In the genomic region with DNA sequence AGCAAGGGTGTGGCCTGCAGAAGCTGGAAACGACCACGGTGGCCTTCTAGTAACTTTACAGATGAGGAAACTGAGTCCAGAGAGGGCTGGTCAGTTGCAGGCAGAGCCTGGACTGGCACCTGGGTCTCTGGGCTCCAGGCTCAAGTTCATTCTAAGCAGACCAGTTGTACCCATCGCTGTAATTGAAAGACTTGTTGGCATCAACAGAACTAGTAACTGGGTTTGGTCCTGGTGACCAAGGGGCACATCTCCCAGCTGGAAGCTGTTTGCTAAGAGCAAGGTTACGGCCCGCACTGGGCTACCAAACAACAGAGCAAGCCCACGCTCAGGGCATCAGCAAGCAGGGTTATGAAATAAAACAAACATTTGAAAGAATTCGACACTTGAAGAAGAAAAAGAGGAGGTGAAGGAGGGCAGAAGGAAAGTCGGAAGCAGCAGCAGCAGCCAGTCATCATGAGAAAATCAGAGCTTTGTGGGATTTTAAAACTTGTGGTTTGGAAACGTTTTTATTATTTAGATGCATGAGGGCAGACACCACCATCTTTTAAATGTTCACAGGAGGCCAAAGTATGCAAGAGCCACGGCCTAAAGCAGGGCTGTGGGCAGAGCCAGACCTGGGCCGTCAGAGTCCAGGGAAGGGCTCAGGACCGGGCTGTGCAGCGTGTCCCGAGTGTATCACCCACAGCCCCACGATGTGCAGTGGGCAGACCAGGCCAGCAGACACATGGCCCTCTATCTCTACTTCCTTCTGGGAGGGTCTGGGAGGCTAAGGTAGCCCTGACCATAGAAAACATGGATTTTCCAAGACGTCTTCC, we compare ENCODE assay signal across 12 cellular contexts.
A peak's percentile ranks its signal among the peaks of the same experiment; 100 is the strongest.
DNase-seq lines count a peak whose midpoint lies in the region; ATAC-seq, FAIRE-seq and TF ChIP-seq lines count a peak whose summit lies in the region.
"Had no signal": no experiment of that assay in that cellular context is flagged by ENCODE, and none has a peak within 500 bp of the region (broad histone marks: within the 10 kb centered on the region; RNA-seq: fewer than 3 reads in every experiment).

No MANE protein-coding gene starts in this region.

- no peaks in the 10 kb centered on the region for H3F3A ChIP-seq in GM23248 (ENCODE audit: insufficient read depth)

- no peak overlapping the region for H4K5ac ChIP-seq in H1 (ENCODE audit: insufficient read length, low read depth, low read length)

- H4K20me1 ChIP-seq in H1 (replicated peaks in 1 of 2; ENCODE audit: control insufficient read depth in 1 of 2, insufficient read depth in 2 of 2, low read length in 2 of 2), result peaks cover 0 to 9% of the 10 kb centered on the region in 2 experiments
- no peaks in the 10 kb centered on the region for H4K20me1 ChIP-seq in GM23248 (ENCODE audit: insufficient read depth)

- H2AFZ ChIP-seq in H1 (ENCODE audit: low read length), result no peak overlapping the region
- no peak overlapping the region for H2AFZ ChIP-seq in GM23248

- TF ChIP-seq CTCF in H1 (IDR thresholded peaks at IDR 0.05; ENCODE audit: control extremely low read depth in 1 of 3, insufficient read depth in 1 of 3, low read depth in 1 of 3, low read length in 3 of 3), result no peak

- H2BK12ac ChIP-seq in H1 (ENCODE audit: low read depth, low read length), result no peak overlapping the region

- H4K91ac ChIP-seq in H1 (replicated peaks; ENCODE audit: insufficient read length, low read length), result no peak overlapping the region

- peak overlapping the region; percentile 56 to 64 for H3K4me3 Mint-ChIP-seq in activated T-cell treated with anti-CD3 and anti-CD28 coated beads, Interleukin-2, amount 50 U/mL, for 72 hours
- no peak overlapping the region for H3K4me3 Mint-ChIP-seq in activated T-cell treated with anti-CD3 and anti-CD28 coated beads, Interleukin-2, amount 50 U/mL, for 4 hours
- H3K4me3 Mint-ChIP-seq in stimulated activated naive CD8-positive, alpha-beta T cell treated with anti-CD3 and anti-CD28 coated beads, Interleukin-15, amount 100 ng/mL, for 72 hours, result peak overlapping the region; percentile 60 to 72

- peaks cover 0 to 3% of the 10 kb centered on the region in 2 donors for H3K9me3 Mint-ChIP-seq in activated T-cell treated with anti-CD3 and anti-CD28 coated beads, Interleukin-2, amount 50 U/mL, for 72 hours
- H3K9me3 Mint-ChIP-seq in activated T-cell treated with anti-CD3 and anti-CD28 coated beads, Interleukin-2, amount 50 U/mL, for 4 hours, result no peaks in the 10 kb centered on the region
- H3K9me3 Mint-ChIP-seq in stimulated activated naive CD8-positive, alpha-beta T cell treated with anti-CD3 and anti-CD28 coated beads, Interleukin-15, amount 100 ng/mL, for 72 hours, result peaks cover 6 to 8% of the 10 kb centered on the region in 2 donors

- H3K56ac ChIP-seq in H1 (replicated peaks; ENCODE audit: insufficient read length, low read depth, low read length), result no peak overlapping the region

- H2BK5ac ChIP-seq in H1 (ENCODE audit: low read depth, low read length), result no peak overlapping the region

- no peak overlapping the region for H2BK20ac ChIP-seq in H1 (ENCODE audit: low read length)

- 86% methylated on average over 16 of the region's 16 CpGs; no CpG with 5 or more reads in 1 of the 2 experiments for WGBS in H1 (ENCODE audit: extremely low coverage in 1 of 2, insufficient coverage in 1 of 2, insufficient read length in 1 of 2, insufficient replicate concordance in 2 of 2, low coverage in 1 of 2, low lambda C conversion rate in 2 of 2, missing lambda C conversion rate in 1 of 2), 2 experiments
- WGBS in GM23248 (ENCODE audit: low coverage in 1 of 2, low lambda C conversion rate in 2 of 2, missing lambda C conversion rate in 2 of 2), 2 experiments, result 63 to 65% methylated on average over 16 of the region's 16 CpGs

- in situ Hi-C loops in GM23248 (cut with MboI), result no loop called here

- H3K14ac ChIP-seq in H1 (ENCODE audit: insufficient read length), result no peak overlapping the region

- POLR2A ChIA-PET in H1 (lab: Charles Lee; ENCODE audit: partially characterized antibody), result no interaction called here

- H2BK120ac ChIP-seq in H1 (replicated peaks; ENCODE audit: low read depth, low read length), result no peak overlapping the region

- H3K4me3 ChIP-seq in H1 (ENCODE audit: extremely low read depth in 1 of 4, insufficient read depth in 2 of 4, low read depth in 3 of 4, low read length in 4 of 4) (no peak overlapping the region), GM23248 (no peak overlapping the region)
- H3K4me3 ChIP-seq: tibial nerve had no signal

- H3K9me2 ChIP-seq in GM23248 (ENCODE audit: insufficient read depth), result no peaks in the 10 kb centered on the region

- CTCF ChIA-PET in H1 (lab: Charles Lee; ENCODE audit: partially characterized antibody), result interaction anchor here (0.6 to 1.9 kb wide), 3 partner anchors 14 to 225 kb away, joined by 3 to 6 read pairs (median 4); no protein-coding TSS in a partner anchor

- H2AK5ac ChIP-seq in H1 (ENCODE audit: low read depth, low read length), result no peak overlapping the region

- no peak overlapping the region for H3K18ac ChIP-seq in H1 (ENCODE audit: extremely low read depth, low read length)

- FAIRE-seq in H1 (lab: Jason Lieb, UNC), result no peak
- FAIRE-seq: G401.6 had no signal

- no peak for DNase-seq in activated T-cell treated with anti-CD3 and anti-CD28 coated beads, Interleukin-2, amount 50 U/mL, for 72 hours
- DNase-seq in activated T-cell treated with anti-CD3 and anti-CD28 coated beads, Interleukin-2, amount 50 U/mL, for 4 hours, result no peak
- DNase-seq in H1 (ENCODE audit: low read depth in 1 of 2, low spot score in 2 of 2) (no peak), GM23248 (no peak), iPS-NIHi11 (ENCODE audit: low spot score) (no peak), kidney tubule cell (ENCODE audit: low spot score) (no peak)
- no peak for DNase-seq in stimulated activated naive CD8-positive, alpha-beta T cell treated with anti-CD3 and anti-CD28 coated beads, Interleukin-15, amount 100 ng/mL, for 72 hours
- DNase-seq: activated gamma-delta T cell, NCI-H1048 had no signal

- TF ChIP-seq EP300 in H1 (IDR thresholded peaks at IDR 0.05; ENCODE audit: borderline replicate concordance in 1 of 2, low read depth in 2 of 2, low read length in 2 of 2), result no peak

- peaks cover 0 to 2% (median 0%) of the 10 kb centered on the region in 4 experiments; a peak in 1 of 7 replicates for H3K4me1 ChIP-seq in H1 (replicated peaks in 1 of 4; ENCODE audit: control insufficient read depth in 3 of 4, insufficient read depth in 4 of 4, low read length in 3 of 4)
- H3K4me1 ChIP-seq in GM23248 (ENCODE audit: insufficient read depth), result no peaks in the 10 kb centered on the region

- H3K9ac ChIP-seq in H1 (replicated peaks in 1 of 4; ENCODE audit: extremely low read depth in 1 of 4, low read depth in 3 of 4, low read length in 3 of 4) (no peak overlapping the region), GM23248 (no peak overlapping the region)

- TF ChIP-seq RAD21 in H1 (IDR thresholded peaks at IDR 0.05 in 1 of 2, conservative IDR thresholded peaks at IDR 0.05 in 1 of 2; ENCODE audit: low read depth in 2 of 2, low read length in 2 of 2), result no peak

- H3K27ac Mint-ChIP-seq in activated T-cell treated with anti-CD3 and anti-CD28 coated beads, Interleukin-2, amount 50 U/mL, for 72 hours, result peak overlapping the region; percentile 55
- H3K27ac Mint-ChIP-seq in stimulated activated naive CD8-positive, alpha-beta T cell treated with anti-CD3 and anti-CD28 coated beads, Interleukin-15, amount 100 ng/mL, for 72 hours, result peak overlapping the region; percentile 23 to 61

- H3K36me3 ChIP-seq in KOPT-K1 (ENCODE audit: insufficient read depth, low read length), result no peaks in the 10 kb centered on the region
- H3K36me3 ChIP-seq in H1 (ENCODE audit: control insufficient read depth in 2 of 4, insufficient read depth in 4 of 4, low read length in 3 of 4), result no peaks in the 10 kb centered on the region
- H3K36me3 ChIP-seq in GM23248 (ENCODE audit: low read depth), result no peaks in the 10 kb centered on the region
- H3K36me3 ChIP-seq: tibial nerve had no signal

- TF ChIP-seq POLR2A in H1 (IDR thresholded peaks at IDR 0.05; ENCODE audit: control extremely low read depth in 1 of 2, low read depth in 2 of 2, low read length in 2 of 2), result no peak

- H3K23ac ChIP-seq in H1 (ENCODE audit: insufficient read length), result no peak overlapping the region

- no peak overlapping the region for H3K4ac ChIP-seq in H1 (replicated peaks; ENCODE audit: insufficient read length, low read depth, low read length)

- H3K27me3 ChIP-seq in H1 (replicated peaks in 1 of 4; ENCODE audit: control insufficient read depth in 3 of 4, extremely low read depth in 1 of 4, insufficient read depth in 3 of 4, low read length in 3 of 4), result no peaks in the 10 kb centered on the region
- peaks cover 35% of the 10 kb centered on the region for H3K27me3 ChIP-seq in GM23248 (replicated peaks; ENCODE audit: insufficient read depth)
- H3K27me3 ChIP-seq: tibial nerve had no signal

- H3K9me3 ChIP-seq in KOPT-K1 (ENCODE audit: insufficient read depth, low read length, poor library complexity, severe bottlenecking), result no peaks in the 10 kb centered on the region
- H3K9me3 ChIP-seq in H1 (ENCODE audit: insufficient read depth in 2 of 2, low read depth in 1 of 2, low read length in 1 of 2), result no peaks in the 10 kb centered on the region; a peak in 1 of 4 replicates
- no peaks in the 10 kb centered on the region for H3K9me3 ChIP-seq in GM23248 (ENCODE audit: low read depth)
- H3K9me3 ChIP-seq: tibial nerve had no signal

- no peaks in the 10 kb centered on the region for H3K79me1 ChIP-seq in H1 (ENCODE audit: low read depth, low read length)

- H3K4me2 ChIP-seq in H1 (ENCODE audit: insufficient read depth in 1 of 2, low read depth in 2 of 2, low read length in 2 of 2) (no peak overlapping the region), GM23248 (ENCODE audit: unreplicated experiment) (no peak overlapping the region)

- peaks cover 9% of the 10 kb centered on the region; the same call in 1 of the 2 replicates for H3K23me2 ChIP-seq in H1 (ENCODE audit: low read depth, low read length)

- no peak overlapping the region for H2BK15ac ChIP-seq in H1 (ENCODE audit: low read length)

- ATAC-seq in activated T-cell treated with anti-CD3 and anti-CD28 coated beads, Interleukin-2, amount 50 U/mL, for 72 hours (replicated peaks in 1 of 2), result no peak
- no peak for ATAC-seq in activated T-cell treated with anti-CD3 and anti-CD28 coated beads, Interleukin-2, amount 50 U/mL, for 4 hours
- ATAC-seq in stimulated activated naive CD8-positive, alpha-beta T cell treated with anti-CD3 and anti-CD28 coated beads, Interleukin-15, amount 100 ng/mL, for 72 hours, result no peak

- peaks cover 7% of the 10 kb centered on the region for H3K27me3 Mint-ChIP-seq in activated T-cell treated with anti-CD3 and anti-CD28 coated beads, Interleukin-2, amount 50 U/mL, for 72 hours (ENCODE audit: low read depth)
- no peaks in the 10 kb centered on the region for H3K27me3 Mint-ChIP-seq in activated T-cell treated with anti-CD3 and anti-CD28 coated beads, Interleukin-2, amount 50 U/mL, for 4 hours (ENCODE audit: low read depth)
- peaks cover 8% of the 10 kb centered on the region for H3K27me3 Mint-ChIP-seq in stimulated activated naive CD8-positive, alpha-beta T cell treated with anti-CD3 and anti-CD28 coated beads, Interleukin-15, amount 100 ng/mL, for 72 hours

- H3K4me1 Mint-ChIP-seq in activated T-cell treated with anti-CD3 and anti-CD28 coated beads, Interleukin-2, amount 50 U/mL, for 72 hours (ENCODE audit: low read depth), result peaks cover 54% of the 10 kb centered on the region
- H3K4me1 Mint-ChIP-seq in activated T-cell treated with anti-CD3 and anti-CD28 coated beads, Interleukin-2, amount 50 U/mL, for 4 hours (ENCODE audit: low read depth), result peaks cover 53% of the 10 kb centered on the region
- H3K4me1 Mint-ChIP-seq in stimulated activated naive CD8-positive, alpha-beta T cell treated with anti-CD3 and anti-CD28 coated beads, Interleukin-15, amount 100 ng/mL, for 72 hours, result peaks cover 66% of the 10 kb centered on the region

- peak overlapping the region; percentile 98 for H3K27ac ChIP-seq in KOPT-K1 (ENCODE audit: low read depth, low read length, poor library complexity, severe bottlenecking)
- H3K27ac ChIP-seq in H1 (ENCODE audit: low read depth, low read length), result no peak overlapping the region
- no peak overlapping the region for H3K27ac ChIP-seq in GM23248

- H4K8ac ChIP-seq in H1 (ENCODE audit: extremely low read depth, insufficient read depth, low read length), result peak overlapping the region; percentile 11; the same call in 1 of the 2 replicates

- H3K36me3 Mint-ChIP-seq in activated T-cell treated with anti-CD3 and anti-CD28 coated beads, Interleukin-2, amount 50 U/mL, for 72 hours (ENCODE audit: insufficient read depth in 2 of 2), result peaks cover 0 to 7% of the 10 kb centered on the region in 2 donors
- H3K36me3 Mint-ChIP-seq in activated T-cell treated with anti-CD3 and anti-CD28 coated beads, Interleukin-2, amount 50 U/mL, for 4 hours (ENCODE audit: insufficient read depth), result no peaks in the 10 kb centered on the region

- no peaks in the 10 kb centered on the region for H3K79me2 ChIP-seq in H1 (ENCODE audit: control insufficient read depth in 1 of 2, insufficient read depth in 2 of 2, low read length in 2 of 2)
- H3K79me2 ChIP-seq in GM23248 (ENCODE audit: insufficient read depth), result no peaks in the 10 kb centered on the region
